In the genomic region with DNA sequence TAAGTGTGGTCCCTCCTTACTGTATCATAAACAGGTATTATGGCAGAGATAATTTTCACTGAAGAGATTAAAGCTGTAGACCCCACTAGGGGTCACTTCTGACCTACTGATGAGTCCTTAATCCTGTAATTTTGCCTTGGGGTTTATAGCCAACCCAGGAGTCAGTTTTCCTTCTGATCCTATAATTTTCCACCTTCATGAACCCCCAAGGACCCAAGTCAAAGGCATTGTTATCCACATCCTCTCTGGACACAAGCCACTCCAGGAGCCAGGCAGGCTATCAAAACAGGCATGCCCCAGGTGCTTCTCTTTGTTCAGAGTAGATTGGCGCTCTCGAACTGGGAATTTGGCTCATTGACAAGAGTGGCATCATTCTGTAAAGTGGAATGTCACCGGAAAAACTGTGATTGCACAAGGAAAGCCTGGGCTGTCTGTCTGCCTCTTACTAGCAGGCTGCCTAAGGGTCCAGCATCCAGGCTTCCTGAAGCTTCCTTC, we compare ENCODE assay signal across 17 cellular contexts.
DNase-seq lines count a peak whose midpoint lies in the region; ATAC-seq, FAIRE-seq and TF ChIP-seq lines count a peak whose summit lies in the region.
"Had no signal": no experiment of that assay in that cellular context is flagged by ENCODE, and none has a peak within 500 bp of the region (broad histone marks: within the 10 kb centered on the region; RNA-seq: fewer than 3 reads in every experiment).

No MANE protein-coding gene starts in this region.

- H3K36me3 ChIP-seq in breast epithelium: no peaks in the 10 kb centered on the region
- no peaks in the 10 kb centered on the region for H3K36me3 ChIP-seq in MG63
- H3K36me3 ChIP-seq: Peyer's patch, stomach had no signal

- no peaks in the 10 kb centered on the region for H3K36me3 Mint-ChIP-seq in MCF 10A (ENCODE audit: insufficient read depth, unreplicated experiment)
- H3K36me3 Mint-ChIP-seq in activated T-helper 2 cell treated with anti-CD3 and anti-CD28 coated beads, Interferon-gamma antibody, Interleukin-2, Interleukin-4, amounts not matched to agents 10 μg/mL and 5 μg/mL and 100 μg/mL, durations not matched to agents 14 hours and 24 hours and 36 hours (ENCODE audit: low read depth): no peaks in the 10 kb centered on the region

- H3K4me1 Mint-ChIP-seq in MCF 10A (ENCODE audit: insufficient read depth, unreplicated experiment): peaks cover 9% of the 10 kb centered on the region
- no peaks in the 10 kb centered on the region for H3K4me1 Mint-ChIP-seq in activated T-helper 2 cell treated with anti-CD3 and anti-CD28 coated beads, Interferon-gamma antibody, Interleukin-2, Interleukin-4, amounts not matched to agents 10 μg/mL and 5 μg/mL and 100 μg/mL, durations not matched to agents 14 hours and 24 hours and 36 hours (ENCODE audit: low read depth)

- DNase-seq in MCF 10A (ENCODE audit: unreplicated experiment) (peak; percentile 65), breast epithelium (ENCODE audit: low spot score in 2 of 2) (no peak), NCI-H524 treated with DMSO at 0.1 percent for 48 hours (lab: John Stamatoyannopoulos, UW) (peak; percentile 8), urothelium cell line (ENCODE audit: low spot score) (peak; percentile 32), MG63 (no peak), putamen (ENCODE audit: low spot score) (no peak)
- no peak for DNase-seq in activated T-helper 2 cell treated with anti-CD3 and anti-CD28 coated beads, Interferon-gamma antibody, Interleukin-2, Interleukin-4, amounts not matched to agents 10 μg/mL and 5 μg/mL and 100 μg/mL, durations not matched to agents 14 hours and 24 hours and 36 hours (ENCODE audit: low spot score)
- DNase-seq: activated T-cell treated with anti-CD3 and anti-CD28 coated beads, Interleukin-2, amount 50 U/mL, for 72 hours; DND-41; Peyer's patch; stimulated activated CD4-positive, alpha-beta T cell treated with anti-CD3 and anti-CD28 coated beads, Interleukin-4, amount 100 ng/mL, for 1 hour; stomach had no signal

- no peaks in the 10 kb centered on the region for H3K27me3 Mint-ChIP-seq in MCF 10A (ENCODE audit: insufficient read depth, unreplicated experiment)
- no peaks in the 10 kb centered on the region for H3K27me3 Mint-ChIP-seq in activated T-helper 2 cell treated with anti-CD3 and anti-CD28 coated beads, Interferon-gamma antibody, Interleukin-2, Interleukin-4, amounts not matched to agents 10 μg/mL and 5 μg/mL and 100 μg/mL, durations not matched to agents 14 hours and 24 hours and 36 hours (ENCODE audit: low read depth)

- no peaks in the 10 kb centered on the region for H3K4me1 ChIP-seq in breast epithelium
- H3K4me1 ChIP-seq: A549, Peyer's patch had no signal

- H3K4me3 Mint-ChIP-seq in MCF 10A (ENCODE audit: unreplicated experiment): no peak overlapping the region
- no peak overlapping the region for H3K4me3 Mint-ChIP-seq in activated T-helper 2 cell treated with anti-CD3 and anti-CD28 coated beads, Interferon-gamma antibody, Interleukin-2, Interleukin-4, amounts not matched to agents 10 μg/mL and 5 μg/mL and 100 μg/mL, durations not matched to agents 14 hours and 24 hours and 36 hours (ENCODE audit: low read depth)
- H3K4me3 Mint-ChIP-seq: activated T-cell treated with anti-CD3 and anti-CD28 coated beads, Interleukin-2, amount 50 U/mL, for 72 hours had no signal

- intact Hi-C loops in MCF 10A (cut with micrococcal nuclease) (loop anchor here (5.0 kb wide), 2 partner anchors 1126 to 1526 kb away; a partner anchor contains a TSS), breast epithelium (cut with DNase I; ENCODE audit: low total_unique reads) (no loop called here)
- intact Hi-C loops in activated T-helper 2 cell treated with anti-CD3 and anti-CD28 coated beads, Interferon-gamma antibody, Interleukin-2, Interleukin-4, amounts not matched to agents 10 μg/mL and 5 μg/mL and 100 μg/mL, durations not matched to agents 14 hours and 24 hours and 36 hours (cut with micrococcal nuclease): no loop called here

- POLR2A ChIA-PET in MCF 10A (lab: Yijun Ruan, JAX): no interaction called here

- H3K9me3 Mint-ChIP-seq in MCF 10A (ENCODE audit: unreplicated experiment): no peaks in the 10 kb centered on the region
- peaks cover 41% of the 10 kb centered on the region for H3K9me3 Mint-ChIP-seq in activated T-helper 2 cell treated with anti-CD3 and anti-CD28 coated beads, Interferon-gamma antibody, Interleukin-2, Interleukin-4, amounts not matched to agents 10 μg/mL and 5 μg/mL and 100 μg/mL, durations not matched to agents 14 hours and 24 hours and 36 hours

- H3K9me3 ChIP-seq in breast epithelium (no peaks in the 10 kb centered on the region), MG63 (no peaks in the 10 kb centered on the region)
- H3K9me3 ChIP-seq: A549, Peyer's patch, stomach had no signal

- FAIRE-seq in urothelium cell line (lab: Jason Lieb, UNC): no peak
- FAIRE-seq: A549 had no signal

- H3K27me3 ChIP-seq in breast epithelium (no peaks in the 10 kb centered on the region), MG63 (no peaks in the 10 kb centered on the region)
- H3K27me3 ChIP-seq: Peyer's patch, stomach had no signal

- CTCF ChIA-PET in MCF 10A (lab: Yijun Ruan, JAX): no interaction called here

- no peak overlapping the region for H3K27ac Mint-ChIP-seq in MCF 10A (ENCODE audit: low read depth, unreplicated experiment)
- no peak overlapping the region for H3K27ac Mint-ChIP-seq in activated T-helper 2 cell treated with anti-CD3 and anti-CD28 coated beads, Interferon-gamma antibody, Interleukin-2, Interleukin-4, amounts not matched to agents 10 μg/mL and 5 μg/mL and 100 μg/mL, durations not matched to agents 14 hours and 24 hours and 36 hours
- H3K27ac Mint-ChIP-seq: activated T-cell treated with anti-CD3 and anti-CD28 coated beads, Interleukin-2, amount 50 U/mL, for 72 hours had no signal

- no peak overlapping the region for H3K27ac ChIP-seq in breast epithelium
- H3K27ac ChIP-seq: A549, Peyer's patch, stomach, VCaP had no signal

- no TSS peak for BruUV-seq in MCF 10A (replicated peaks; lab: Mats Ljungman, UMichigan)

- TF ChIP-seq POLR2A in breast epithelium (IDR thresholded peaks at IDR 0.05): no peak

- H3K4me3 ChIP-seq in breast epithelium (no peak overlapping the region), MG63 (no peak overlapping the region)
- H3K4me3 ChIP-seq: A549, lung, Peyer's patch, stomach had no signal

- peak; percentile 11 for ATAC-seq in esophagus mucosa
- ATAC-seq: A549; activated T-cell treated with anti-CD3 and anti-CD28 coated beads, Interleukin-2, amount 50 U/mL, for 72 hours; HCT116 had no signal

- peak; percentile 16 for TF ChIP-seq CTCF in MCF 10A (IDR thresholded peaks at IDR 0.05; ENCODE audit: unreplicated experiment)
- TF ChIP-seq CTCF in breast epithelium (IDR thresholded peaks at IDR 0.05): no peak

Comparison
In these comparisons a context has a peak if more than half of its experiments do, and no peak if none do; other contexts are left out.
1. DNase-seq: peak in MCF 10A (single experiment), NCI-H524 treated with DMSO at 0.1 percent for 48 hours (single experiment) and urothelium cell line (single experiment); none in breast epithelium (0 of 2), MG63 (single experiment), putamen (single experiment) and activated T-helper 2 cell treated with anti-CD3 and anti-CD28 coated beads, Interferon-gamma antibody, Interleukin-2, Interleukin-4, amounts not matched to agents 10 μg/mL and 5 μg/mL and 100 μg/mL, durations not matched to agents 14 hours and 24 hours and 36 hours (single experiment).